1 cellular context compared by ENCODE assay signal in genomic region chr1:203049576-203050180, GRCh38.
TF ChIP-seq lines count a peak whose summit lies in the region.

No MANE protein-coding gene starts in this region.

TF ChIP-seq in H1, 55 proteins besides CTCF, POLR2A, EP300 and RAD21:
- no peak for TF ChIP-seq TEAD4 (IDR thresholded peaks at IDR 0.05; ENCODE audit: low read depth, low read length)
- no peak for TF ChIP-seq SIN3A (conservative IDR thresholded peaks at IDR 0.05 in 1 of 2, IDR thresholded peaks at IDR 0.05 in 1 of 2; ENCODE audit: low read depth in 1 of 2, low read length in 2 of 2)
- no peak for TF ChIP-seq CHD7 (IDR thresholded peaks at IDR 0.05; ENCODE audit: insufficient replicate concordance, low read length)
- no peak for TF ChIP-seq SIX5 (IDR thresholded peaks at IDR 0.05; ENCODE audit: low read depth, low read length)
- TF ChIP-seq USF2 (IDR thresholded peaks at IDR 0.05; ENCODE audit: low read length): no peak
- TF ChIP-seq SP1 (IDR thresholded peaks at IDR 0.05; ENCODE audit: low read depth, low read length): no peak
- TF ChIP-seq EGR1 (IDR thresholded peaks at IDR 0.05; ENCODE audit: borderline replicate concordance, low read depth, low read length): no peak
- TF ChIP-seq KDM5A (IDR thresholded peaks at IDR 0.05; ENCODE audit: low read length): no peak
- no peak for TF ChIP-seq BACH1 (IDR thresholded peaks at IDR 0.05; ENCODE audit: low read length)
- no peak for TF ChIP-seq SRF (IDR thresholded peaks at IDR 0.05; ENCODE audit: low read depth, low read length)
- no peak for TF ChIP-seq BRCA1 (IDR thresholded peaks at IDR 0.05; ENCODE audit: low read depth, low read length)
- TF ChIP-seq MAFK (IDR thresholded peaks at IDR 0.05; ENCODE audit: low read depth, low read length): no peak
- TF ChIP-seq CREB1 (IDR thresholded peaks at IDR 0.05): no peak
- no peak for TF ChIP-seq E2F6 (IDR thresholded peaks at IDR 0.05)
- no peak for TF ChIP-seq ATF2 (IDR thresholded peaks at IDR 0.05; ENCODE audit: low read length)
